Comparison of ENCODE assay signal across 8 cellular contexts in the genomic region with DNA sequence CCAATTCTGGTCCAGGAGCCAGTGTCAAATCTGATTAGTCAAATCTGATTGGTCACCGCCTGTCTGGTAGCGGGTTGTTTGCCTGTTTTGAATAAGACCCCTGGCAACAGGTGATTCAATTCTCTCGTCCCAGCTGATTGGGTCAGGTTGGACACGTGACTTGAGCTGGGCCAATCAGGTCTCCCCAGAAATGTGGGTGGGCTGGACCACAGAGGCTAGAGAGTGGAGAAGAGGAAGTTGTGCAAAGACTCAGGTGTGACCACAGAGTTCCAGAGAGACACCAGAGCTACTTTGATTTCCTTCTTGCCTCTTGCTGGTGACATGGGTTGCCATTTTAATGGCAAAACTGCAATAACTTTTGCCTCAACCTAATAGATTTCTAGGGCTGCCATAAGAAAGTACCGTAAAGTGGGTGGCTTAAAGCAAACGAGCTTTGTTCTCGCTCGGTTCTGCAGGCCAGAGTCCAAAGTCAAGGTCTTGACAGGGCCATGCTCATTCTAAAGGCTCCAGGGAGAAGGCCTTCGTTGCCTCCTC. TPM values are rescaled to one million over a fixed set of nuclear protein-coding genes. Genes with fewer than 3 reads are reported as not detected.
DNase-seq lines count a peak whose midpoint lies in the region; ATAC-seq lines count a peak whose summit lies in the region.

No MANE protein-coding gene starts in this region.

- no peak overlapping the region for H3K27ac ChIP-seq in substantia nigra (ENCODE audit: low read depth, low read length, poor library complexity, severe bottlenecking)

- ATAC-seq in GM21390 (IDR thresholded peaks at IDR 0.05; ENCODE audit: unreplicated experiment) = peak; percentile 76

- DNase-seq in GDM1 (lab: John Stamatoyannopoulos, UW) (peak; percentile 91), HT-29 (ENCODE audit: low spot score) (peak; percentile 68), T-helper 2 cell (peak; percentile 23 to 99 (median 72)), amniotic epithelial cell (ENCODE audit: low read depth) (peak; percentile 36), lung microvascular endothelial cell (ENCODE audit: low read depth in 2 of 2) (peak; percentile 64 to 71), substantia nigra (lab: John Stamatoyannopoulos, UW) (peak in 25 of 49 donors; percentile 5 to 65 (median 22)), NCI-H2171 treated with DMSO at 0.1 percent for 48 hours (lab: John Stamatoyannopoulos, UW) (no peak)

RNA-seq across cellular contexts. Expression of a gene that starts 5.4 kb away (rescaled TPM):
- total RNA-seq in HT-29 (2014; rRNA removed; shearing (Covaris generic)) = 3.0 and 3.1 TPM in 2 replicates
- total RNA-seq in lung microvascular endothelial cell = 0.40 and 0.65 TPM in 2 replicates

RNA-seq across cellular contexts. Expression of a gene that starts 34.1 kb away (rescaled TPM):
- not detected in 2 replicates for total RNA-seq in HT-29 (2014; rRNA removed; shearing (Covaris generic))
- not detected in 2 replicates for total RNA-seq in lung microvascular endothelial cell

RNA-seq across cellular contexts. Expression of a gene that starts 54.6 kb away (rescaled TPM):
- total RNA-seq in HT-29 (2014; rRNA removed; shearing (Covaris generic)) = not detected in 2 replicates
- not detected in 2 replicates for total RNA-seq in lung microvascular endothelial cell

RNA-seq across cellular contexts. Expression of a gene that starts 54.7 kb away (rescaled TPM):
- not detected in 2 replicates for total RNA-seq in HT-29 (2014; rRNA removed; shearing (Covaris generic))
- 0.22 TPM in 1 of 2 replicates, not detected in the other for total RNA-seq in lung microvascular endothelial cell
